26 cellular contexts compared by ENCODE assay signal in the genomic region with DNA sequence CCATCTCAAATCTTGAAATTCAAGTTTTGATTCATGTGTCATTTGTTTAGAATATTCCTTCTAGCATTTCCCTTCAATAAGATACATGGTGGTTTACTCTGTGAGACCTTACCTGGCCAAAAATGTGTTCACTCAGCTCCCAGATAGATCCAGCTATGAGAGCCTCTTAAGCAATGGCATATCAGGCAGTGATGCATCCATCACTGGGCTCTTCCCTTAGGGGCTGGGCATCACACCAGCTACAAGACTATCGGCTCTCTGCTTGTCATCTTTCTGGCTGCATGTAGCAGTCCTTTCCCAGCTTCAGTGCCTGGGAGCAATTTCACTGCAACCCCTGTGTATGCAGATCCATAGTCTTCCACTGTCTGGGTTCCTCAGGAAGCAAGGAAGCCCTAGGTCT. TPM values are rescaled to one million over a fixed set of nuclear protein-coding genes. Genes with fewer than 3 reads are reported as not detected.
A peak's percentile ranks its signal among the peaks of the same experiment; 100 is the strongest.
DNase-seq lines count a peak whose midpoint lies in the region; ATAC-seq and TF ChIP-seq lines count a peak whose summit lies in the region.
"Had no signal": no experiment of that assay in that cellular context is flagged by ENCODE, and none has a peak within 500 bp of the region (broad histone marks: within the 10 kb centered on the region; RNA-seq: fewer than 3 reads in every experiment).

No MANE protein-coding gene starts in this region.

- in situ Hi-C loops in GM23248 (cut with MboI): loop anchor here (25.0 kb wide), 1 partner anchor 195 kb away; no protein-coding TSS in a partner anchor

- peaks cover 39% of the 10 kb centered on the region for H3K4me1 ChIP-seq in GM23248 (ENCODE audit: insufficient read depth)
- H3K4me1 ChIP-seq in stomach: peaks cover 0 to 21% (median 6%) of the 10 kb centered on the region in 4 donors
- no peaks in the 10 kb centered on the region for H3K4me1 ChIP-seq in endodermal cell (ENCODE audit: control insufficient read depth, insufficient read depth, low read length)
- H3K4me1 ChIP-seq: upper lobe of left lung had no signal

- H3K4me1 Mint-ChIP-seq in activated T-cell treated with anti-CD3 and anti-CD28 coated beads, Interleukin-2, amount 50 U/mL, for 24 hours (ENCODE audit: low read depth): peaks cover 25% of the 10 kb centered on the region
- peaks cover 11% of the 10 kb centered on the region for H3K4me1 Mint-ChIP-seq in activated T-cell treated with anti-CD3 and anti-CD28 coated beads, Interleukin-2, amount 50 U/mL, for 72 hours (ENCODE audit: low read depth)
- H3K4me1 Mint-ChIP-seq in osteocyte (ENCODE audit: unreplicated experiment) (peaks cover 23% of the 10 kb centered on the region), endodermal cell (no peaks in the 10 kb centered on the region)

- no peaks in the 10 kb centered on the region for H3K9me3 Mint-ChIP-seq in activated T-cell treated with anti-CD3 and anti-CD28 coated beads, Interleukin-2, amount 50 U/mL, for 24 hours
- H3K9me3 Mint-ChIP-seq in activated T-cell treated with anti-CD3 and anti-CD28 coated beads, Interleukin-2, amount 50 U/mL, for 72 hours: no peaks in the 10 kb centered on the region
- H3K9me3 Mint-ChIP-seq in osteocyte (ENCODE audit: unreplicated experiment) (no peaks in the 10 kb centered on the region), endodermal cell (peaks cover 20% of the 10 kb centered on the region)
- H3K9me3 Mint-ChIP-seq: activated B cell treated with CpG ODN at 0.5 μM for 24 hours; activated naive CD4-positive, alpha-beta T cell treated with anti-CD3 and anti-CD28 coated beads, Interleukin-2, amount 50 U/mL, for 72 hours; stimulated activated naive CD8-positive, alpha-beta T cell treated with anti-CD3 and anti-CD28 coated beads, Interleukin-15, Interleukin-2, amounts not matched to agents 100 ng/mL and 50 ng/mL, for 24 hours had no signal

- H3F3A ChIP-seq in GM23248 (ENCODE audit: insufficient read depth): peaks cover 47% of the 10 kb centered on the region

- WGBS in GM23248 (ENCODE audit: low coverage in 1 of 2, low lambda C conversion rate in 2 of 2, missing lambda C conversion rate in 2 of 2), 2 experiments: 10 to 18% methylated on average over 1 of the region's 1 CpG
- 79 to 100% (median 95%) methylated on average over 1 of the region's 1 CpG for WGBS in stomach, 5 donors
- WGBS in endodermal cell (ENCODE audit: insufficient coverage in 1 of 2, insufficient read length in 1 of 2), 2 experiments: 95 to 100% methylated on average over 1 of the region's 1 CpG

- TF ChIP-seq EP300 in stomach (IDR thresholded peaks at IDR 0.05): no peak

- intact Hi-C loops in stomach (cut with DNase I; ENCODE audit: low total_unique reads): no loop called here

- H3K4me2 ChIP-seq in GM23248 (ENCODE audit: unreplicated experiment): no peak overlapping the region
- H3K4me2 ChIP-seq: A549, KMS-11 had no signal

- no peak overlapping the region for H3K9ac ChIP-seq in GM23248
- no peak overlapping the region for H3K9ac ChIP-seq in endodermal cell (ENCODE audit: extremely low read depth, low read length, poor library complexity, severe bottlenecking)
- H3K9ac ChIP-seq: KMS-11 had no signal

- H3K27me3 Mint-ChIP-seq in activated T-cell treated with anti-CD3 and anti-CD28 coated beads, Interleukin-2, amount 50 U/mL, for 24 hours: no peaks in the 10 kb centered on the region
- no peaks in the 10 kb centered on the region for H3K27me3 Mint-ChIP-seq in activated T-cell treated with anti-CD3 and anti-CD28 coated beads, Interleukin-2, amount 50 U/mL, for 72 hours (ENCODE audit: low read depth)
- no peaks in the 10 kb centered on the region for H3K27me3 Mint-ChIP-seq in osteocyte (ENCODE audit: unreplicated experiment)
- no peaks in the 10 kb centered on the region for H3K27me3 Mint-ChIP-seq in endodermal cell (ENCODE audit: insufficient read depth)
- H3K27me3 Mint-ChIP-seq: activated B cell treated with CpG ODN at 0.5 μM for 24 hours; stimulated activated naive CD8-positive, alpha-beta T cell treated with anti-CD3 and anti-CD28 coated beads, Interleukin-15, Interleukin-2, amounts not matched to agents 100 ng/mL and 50 ng/mL, for 24 hours had no signal

- H3K79me2 ChIP-seq in GM23248 (ENCODE audit: insufficient read depth): peaks cover 46% of the 10 kb centered on the region

- no peak for DNase-seq in activated T-cell treated with anti-CD3 and anti-CD28 coated beads, Interleukin-2, amount 50 U/mL, for 24 hours
- DNase-seq in activated T-cell treated with anti-CD3 and anti-CD28 coated beads, Interleukin-2, amount 50 U/mL, for 72 hours: no peak
- DNase-seq in GM23248: peak; percentile 66
- peak; percentile 16 to 22 for DNase-seq in cardiac fibroblast (ENCODE audit: low read depth in 2 of 2)
- no peak for DNase-seq in osteocyte (ENCODE audit: extremely low spot score, unreplicated experiment)
- no peak for DNase-seq in stomach
- no peak for DNase-seq in hepatic stellate cell (ENCODE audit: low spot score)
- DNase-seq in endodermal cell: no peak
- DNase-seq: activated B cell treated with CpG ODN at 0.5 μM for 24 hours; activated CD8-positive, alpha-beta memory T cell treated with anti-CD3 and anti-CD28 coated beads for 24 hours; activated T-cell treated with anti-CD3 and anti-CD28 coated beads, Interleukin-2, amount 50 U/mL, for 48 hours; effector memory CD4-positive, alpha-beta T cell; HCEC 1CT; mesendoderm; MV-4-11; NCI-H1694 treated with DMSO at 0.1 percent for 48 hours; NCI-H69; nucleus accumbens; T1000; upper lobe of left lung had no signal

- H3K27ac Mint-ChIP-seq in activated T-cell treated with anti-CD3 and anti-CD28 coated beads, Interleukin-2, amount 50 U/mL, for 24 hours: peak overlapping the region; percentile 77
- H3K27ac Mint-ChIP-seq in activated T-cell treated with anti-CD3 and anti-CD28 coated beads, Interleukin-2, amount 50 U/mL, for 72 hours: no peak overlapping the region
- peak overlapping the region; percentile 91 for H3K27ac Mint-ChIP-seq in osteocyte (ENCODE audit: unreplicated experiment)
- H3K27ac Mint-ChIP-seq in endodermal cell: no peak overlapping the region
- H3K27ac Mint-ChIP-seq: activated B cell treated with CpG ODN at 0.5 μM for 24 hours had no signal

- TF ChIP-seq CTCF in cardiac fibroblast (IDR thresholded peaks at IDR 0.05; ENCODE audit: low read depth, low read length) (no peak), osteocyte (IDR thresholded peaks at IDR 0.05) (no peak), stomach (IDR thresholded peaks at IDR 0.05) (no peak), endodermal cell (conservative IDR thresholded peaks at IDR 0.05) (no peak)

- no peak for ATAC-seq in activated T-cell treated with anti-CD3 and anti-CD28 coated beads, Interleukin-2, amount 50 U/mL, for 72 hours (replicated peaks in 1 of 2)
- ATAC-seq: A549; activated naive CD4-positive, alpha-beta T cell treated with anti-CD3 and anti-CD28 coated beads, Interleukin-2, amount 50 U/mL, for 72 hours had no signal

- H3K9me2 ChIP-seq in GM23248 (ENCODE audit: insufficient read depth): no peaks in the 10 kb centered on the region

- no peaks in the 10 kb centered on the region for H4K20me1 ChIP-seq in GM23248 (ENCODE audit: insufficient read depth)

- H3K4me3 ChIP-seq in GM23248 (no peak overlapping the region), cardiac fibroblast (replicated peaks in 1 of 2; ENCODE audit: low read depth in 2 of 2, low read length in 2 of 2) (no peak overlapping the region), stomach (no peak overlapping the region), endodermal cell (ENCODE audit: low read length) (no peak overlapping the region)
- H3K4me3 ChIP-seq: A549, esophagus muscularis mucosa, upper lobe of left lung had no signal

- H3K27me3 ChIP-seq in GM23248 (replicated peaks; ENCODE audit: insufficient read depth): no peaks in the 10 kb centered on the region
- no peaks in the 10 kb centered on the region for H3K27me3 ChIP-seq in stomach
- H3K27me3 ChIP-seq in endodermal cell (ENCODE audit: control insufficient read depth, insufficient read depth, low read length, poor library complexity, severe bottlenecking): no peaks in the 10 kb centered on the region
- H3K27me3 ChIP-seq: esophagus muscularis mucosa, upper lobe of left lung had no signal

- H3K4me3 Mint-ChIP-seq in activated T-cell treated with anti-CD3 and anti-CD28 coated beads, Interleukin-2, amount 50 U/mL, for 24 hours: no peak overlapping the region
- no peak overlapping the region for H3K4me3 Mint-ChIP-seq in activated T-cell treated with anti-CD3 and anti-CD28 coated beads, Interleukin-2, amount 50 U/mL, for 72 hours
- H3K4me3 Mint-ChIP-seq in osteocyte (ENCODE audit: unreplicated experiment) (no peak overlapping the region), endodermal cell (no peak overlapping the region)
- H3K4me3 Mint-ChIP-seq: activated B cell treated with CpG ODN at 0.5 μM for 24 hours; stimulated activated naive CD8-positive, alpha-beta T cell treated with anti-CD3 and anti-CD28 coated beads, Interleukin-15, Interleukin-2, amounts not matched to agents 100 ng/mL and 50 ng/mL, for 24 hours had no signal

- H3K27ac ChIP-seq in GM23248: peak overlapping the region; percentile 97
- H3K27ac ChIP-seq in stomach: no peak overlapping the region
- H3K27ac ChIP-seq in endodermal cell (ENCODE audit: low read depth, low read length): no peak overlapping the region
- H3K27ac ChIP-seq: A549, C4-2B, esophagus muscularis mucosa, KMS-11 had no signal

- H2AFZ ChIP-seq in GM23248: no peak overlapping the region

- H3K9me3 ChIP-seq in GM23248 (ENCODE audit: low read depth): no peaks in the 10 kb centered on the region
- no peaks in the 10 kb centered on the region for H3K9me3 ChIP-seq in stomach
- peaks cover 32% of the 10 kb centered on the region for H3K9me3 ChIP-seq in endodermal cell (ENCODE audit: control insufficient read depth, low read length)
- H3K9me3 ChIP-seq: A549, esophagus muscularis mucosa, upper lobe of left lung had no signal

- H3K36me3 ChIP-seq in GM23248 (ENCODE audit: low read depth) (peaks cover 17% of the 10 kb centered on the region; the same call in 1 of the 2 replicates), stomach (peaks cover 4 to 80% (median 74%) of the 10 kb centered on the region in 4 donors), endodermal cell (ENCODE audit: control insufficient read depth, insufficient read depth, low read length) (peaks cover 70% of the 10 kb centered on the region)

- no peak for TF ChIP-seq POLR2A in stomach (IDR thresholded peaks at IDR 0.05)

- peaks cover 85% of the 10 kb centered on the region for H3K36me3 Mint-ChIP-seq in activated T-cell treated with anti-CD3 and anti-CD28 coated beads, Interleukin-2, amount 50 U/mL, for 24 hours (ENCODE audit: low read depth)
- H3K36me3 Mint-ChIP-seq in activated T-cell treated with anti-CD3 and anti-CD28 coated beads, Interleukin-2, amount 50 U/mL, for 72 hours (ENCODE audit: insufficient read depth in 2 of 2): peaks cover 10 to 15% of the 10 kb centered on the region in 2 donors
- peaks cover 27% of the 10 kb centered on the region for H3K36me3 Mint-ChIP-seq in osteocyte (ENCODE audit: unreplicated experiment)
- H3K36me3 Mint-ChIP-seq in endodermal cell (ENCODE audit: low read depth): peaks cover 69% of the 10 kb centered on the region

RNA-seq across cellular contexts. Expression of a gene that starts 40.6 kb away (rescaled TPM):
- total RNA-seq in activated T-cell treated with anti-CD3 and anti-CD28 coated beads, Interleukin-2, amount 50 U/mL, for 72 hours: 10 to 100 TPM; 65.7 to 66.1 TPM
- 16.9 and 20.2 TPM in 2 replicates for total RNA-seq in GM23248 (2014; rRNA removed; shearing (Covaris generic))
- 44.2 and 44.8 TPM in 2 replicates for polyA plus RNA-seq in GM23248 (2016; fragmentation: Nextera tagmentation; extraction: Ambion mirVana)
- total RNA-seq in osteocyte: 47.3 and 55.0 TPM in 2 replicates
- 10 to 100 TPM in 3 of 5 donors, 1 to 10 TPM in 2; 7.0 to 45.5 (median 35.7) TPM for total RNA-seq in stomach
- 10 to 100 TPM; 10.5 to 13.3 (median 12.7) TPM for polyA plus RNA-seq in stomach
- total RNA-seq in endodermal cell: 10 to 100 TPM; 50.8 to 57.3 TPM
- polyA plus RNA-seq in endodermal cell (2013, experiment 1 of 2): 30.3 TPM
- polyA plus RNA-seq in endodermal cell (2013, experiment 2 of 2): 27.3 TPM

Comparison
In these comparisons a context has a peak if more than half of its experiments do, and no peak if none do; other contexts are left out.
1. H3K27ac Mint-ChIP-seq: peak in activated T-cell treated with anti-CD3 and anti-CD28 coated beads, Interleukin-2, amount 50 U/mL, for 24 hours (single experiment) and osteocyte (single experiment); none in activated T-cell treated with anti-CD3 and anti-CD28 coated beads, Interleukin-2, amount 50 U/mL, for 72 hours (single experiment) and endodermal cell (single experiment).
2. DNase-seq: peak in GM23248 (single experiment) and cardiac fibroblast (2 of 2); none in activated T-cell treated with anti-CD3 and anti-CD28 coated beads, Interleukin-2, amount 50 U/mL, for 24 hours (single experiment), activated T-cell treated with anti-CD3 and anti-CD28 coated beads, Interleukin-2, amount 50 U/mL, for 72 hours (0 of 2), osteocyte (single experiment), stomach (single experiment), hepatic stellate cell (single experiment) and endodermal cell (single experiment).